ENCODE assay signal across 1 cellular context in the genomic region with DNA sequence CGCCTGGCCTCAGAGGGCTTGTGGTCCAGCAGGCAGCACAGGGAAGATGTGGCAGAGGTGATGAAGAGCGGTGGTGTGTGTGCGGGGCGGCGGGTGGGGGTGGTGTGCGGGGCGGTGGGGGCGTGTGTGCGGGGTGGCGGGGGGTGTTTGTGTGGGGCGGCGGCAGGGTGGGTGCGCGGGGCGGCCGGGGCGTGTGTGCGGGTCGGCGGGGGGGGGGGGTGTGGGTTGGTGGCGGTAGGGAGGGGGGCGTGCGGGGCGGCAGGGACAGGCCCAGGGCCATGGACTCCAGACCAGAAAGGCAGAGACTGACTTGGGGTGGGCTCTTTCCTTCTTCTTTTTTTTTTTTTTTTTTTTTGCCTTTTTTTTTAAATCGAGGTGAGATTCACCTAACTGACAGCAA.
TF ChIP-seq lines count a peak whose summit lies in the region.

No MANE protein-coding gene starts in this region.

TF ChIP-seq in GM12891, 5 proteins besides CTCF, POLR2A, EP300 and RAD21:
- TF ChIP-seq PAX5 (IDR thresholded peaks at IDR 0.05; ENCODE audit: insufficient read depth, low read length, severe bottlenecking) (no peak), POLR2AphosphoS5 (IDR thresholded peaks at IDR 0.05; ENCODE audit: low read depth, low read length) (no peak), POU2F2 (IDR thresholded peaks at IDR 0.05; ENCODE audit: low read depth, low read length) (no peak), SPI1 (IDR thresholded peaks at IDR 0.05; ENCODE audit: low read depth, low read length) (no peak), TAF1 (IDR thresholded peaks at IDR 0.05; ENCODE audit: low read depth, low read length) (no peak)
